In genomic region chr6:137705166-137706064, GRCh38 we compare ENCODE assay signal across 8 cellular contexts.
DNase-seq lines count a peak whose midpoint lies in the region; ATAC-seq and TF ChIP-seq lines count a peak whose summit lies in the region.

No MANE protein-coding gene starts in this region.

- ATAC-seq in GM18909 (IDR thresholded peaks at IDR 0.05; ENCODE audit: poor library complexity, unreplicated experiment): peak; percentile 36
- peak; percentile 73 for ATAC-seq in left lung
- ATAC-seq in GM21381 (IDR thresholded peaks at IDR 0.05; ENCODE audit: unreplicated experiment): no peak

- intact Hi-C loops in left lung (cut with DNase I): loop anchor here in 1 of 2 donors (10.0 kb wide), 3 partner anchors 159 to 269 kb away; partner anchors contain the start of gene TNFAIP3

- CTCF ChIA-PET in AG04450 (lab: Charles Lee): interaction anchor here (0.5 to 4.0 kb wide), 30 partner anchors 8 to 967 kb away, joined by 3 to 116 read pairs (median 6); partner anchors contain the start of gene TNFAIP3

- POLR2A ChIA-PET in AG04450 (lab: Yijun Ruan, JAX): no interaction called here

- H3K36me3 ChIP-seq in left lung: no peaks in the 10 kb centered on the region

- H3K27ac ChIP-seq in AG04450 (ENCODE audit: low read depth, low read length) (no peak overlapping the region), left lung (no peak overlapping the region)

- peaks cover 4 to 59% of the 10 kb centered on the region in 2 donors for H3K4me1 ChIP-seq in left lung

- DNase-seq in AG04450 (ENCODE audit: low read depth, low spot score): no peak
- DNase-seq in NCI-H146 (lab: John Stamatoyannopoulos, UW): peak; percentile 42
- peak; percentile 48 for DNase-seq in activated CD4-positive, CD25-positive, alpha-beta regulatory T cell treated with anti-CD3 and anti-CD28 coated beads, Interleukin-2, amount 50 U/mL, for 16 hours (ENCODE audit: low read depth, low spot score)
- DNase-seq in cardiac fibroblast (ENCODE audit: low read depth in 2 of 2): peak; percentile 76 to 80
- DNase-seq in left lung: peak in 1 of 2 donors; percentile 86
- DNase-seq in stimulated activated CD8-positive, alpha-beta memory T cell treated with anti-CD3 and anti-CD28 coated beads, Interleukin-12 subunit alpha, Interleukin-12 subunit beta, amount 100 ng/mL, for 1 hour (ENCODE audit: low read depth): peak; percentile 56

- TF ChIP-seq CTCF in AG04450 (IDR thresholded peaks at IDR 0.05; ENCODE audit: low read depth, low read length) (peak; percentile 98), cardiac fibroblast (IDR thresholded peaks at IDR 0.05; ENCODE audit: low read depth, low read length) (peak; percentile 93), left lung (IDR thresholded peaks at IDR 0.05) (peak; percentile 72 to 78)

- no peak overlapping the region for H3K4me3 ChIP-seq in AG04450 (ENCODE audit: low read depth, low read length)
- H3K4me3 ChIP-seq in cardiac fibroblast (replicated peaks in 1 of 2; ENCODE audit: low read depth in 2 of 2, low read length in 2 of 2): no peak overlapping the region
- H3K4me3 ChIP-seq in left lung: no peak overlapping the region

- H3K9me3 ChIP-seq in AG04450 (ENCODE audit: control insufficient read depth, insufficient read depth, low read length): no peaks in the 10 kb centered on the region
- no peaks in the 10 kb centered on the region for H3K9me3 ChIP-seq in left lung

- H3K27me3 ChIP-seq in AG04450 (ENCODE audit: control insufficient read depth, insufficient read depth, low read length): no peaks in the 10 kb centered on the region
- no peaks in the 10 kb centered on the region for H3K27me3 ChIP-seq in left lung
